ENCODE assay signal across 24 cellular contexts in the genomic region with DNA sequence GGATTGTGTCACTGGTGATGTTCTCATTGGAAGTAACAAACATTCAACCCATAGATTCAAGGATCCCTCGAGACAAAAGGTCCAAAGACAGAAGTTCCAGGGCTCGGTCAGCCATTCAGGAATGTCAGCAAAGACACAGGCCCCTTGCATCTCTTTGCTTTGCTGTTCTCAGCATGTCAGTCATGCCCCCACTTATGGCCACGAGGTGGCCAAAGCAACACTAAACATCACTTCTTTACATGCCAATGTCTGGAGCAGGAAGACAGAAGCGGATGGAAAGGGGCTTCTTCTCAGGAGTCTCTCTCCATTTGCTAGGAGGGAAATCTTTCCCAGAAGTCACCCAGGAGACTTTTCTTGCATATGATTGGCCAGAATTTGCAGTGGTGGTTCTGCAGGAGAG.
DNase-seq lines count a peak whose midpoint lies in the region; ATAC-seq and TF ChIP-seq lines count a peak whose summit lies in the region.
"Had no signal": no experiment of that assay in that cellular context is flagged by ENCODE, and none has a peak within 500 bp of the region (broad histone marks: within the 10 kb centered on the region; RNA-seq: fewer than 3 reads in every experiment).

No MANE protein-coding gene starts in this region.

- no peaks in the 10 kb centered on the region for H3K79me2 ChIP-seq in OCI-LY3 (ENCODE audit: low read length)

- peak; percentile 18 for TF ChIP-seq CTCF in C4-2B (conservative IDR thresholded peaks at IDR 0.05)
- peak; percentile 21; the same call in 1 of the 2 replicates for TF ChIP-seq CTCF in GM12875 (IDR thresholded peaks at IDR 0.05; ENCODE audit: borderline replicate concordance, insufficient read depth, low read depth, low read length)
- TF ChIP-seq CTCF in OCI-LY3 (IDR thresholded peaks at IDR 0.05; ENCODE audit: low read depth, low read length): peak; percentile 26
- peak; percentile 4 for TF ChIP-seq CTCF in epithelial cell of proximal tubule (conservative IDR thresholded peaks at IDR 0.05; ENCODE audit: low read depth, low read length)

- no peak overlapping the region for H3K4me2 ChIP-seq in OCI-LY3 (ENCODE audit: low read length)
- H3K4me2 ChIP-seq: BLaER1 treated with 17β-estradiol and CSF1 and Interleukin-3, amounts not matched to agents 10 nM and 100 nM had no signal

- H4K20me1 ChIP-seq in OCI-LY3 (ENCODE audit: insufficient read depth, low read length): no peaks in the 10 kb centered on the region
- H4K20me1 ChIP-seq: BLaER1 treated with 17β-estradiol and CSF1 and Interleukin-3, amounts not matched to agents 10 nM and 100 nM had no signal

- no peaks in the 10 kb centered on the region for H3K27me3 ChIP-seq in OCI-LY3 (ENCODE audit: low read depth, low read length)
- H3K27me3 ChIP-seq: BLaER1 treated with 17β-estradiol and CSF1 and Interleukin-3, amounts not matched to agents 10 nM and 100 nM; cardiac muscle cell; heart right ventricle; left lung; transverse colon had no signal

- no peaks in the 10 kb centered on the region for H3K9me3 ChIP-seq in OCI-LY3 (ENCODE audit: insufficient read depth, low read length)
- H3K9me3 ChIP-seq: BLaER1 treated with 17β-estradiol and CSF1 and Interleukin-3, amounts not matched to agents 10 nM and 100 nM; heart right ventricle; left lung; transverse colon had no signal

- no peak overlapping the region for H3K9ac ChIP-seq in OCI-LY3 (ENCODE audit: low read length)
- H3K9ac ChIP-seq: BLaER1 treated with 17β-estradiol and CSF1 and Interleukin-3, amounts not matched to agents 10 nM and 100 nM had no signal

- H3K4me1 ChIP-seq in OCI-LY3 (ENCODE audit: low read length): peaks cover 12% of the 10 kb centered on the region
- H3K4me1 ChIP-seq: BLaER1 treated with 17β-estradiol and CSF1 and Interleukin-3, amounts not matched to agents 10 nM and 100 nM had no signal

- H3K4me3 ChIP-seq in GM12875 (ENCODE audit: low read depth, low read length) (no peak overlapping the region), OCI-LY3 (ENCODE audit: low read length) (no peak overlapping the region), epithelial cell of proximal tubule (ENCODE audit: low read depth, low read length) (no peak overlapping the region)
- H3K4me3 ChIP-seq: BLaER1 treated with 17β-estradiol and CSF1 and Interleukin-3, amounts not matched to agents 10 nM and 100 nM; cardiac muscle cell; heart right ventricle; left lung; transverse colon had no signal

- no peak overlapping the region for H3K27ac ChIP-seq in C4-2B
- H3K27ac ChIP-seq in OCI-LY3 (ENCODE audit: low read length): no peak overlapping the region
- H3K27ac ChIP-seq: BLaER1 treated with 17β-estradiol and CSF1 and Interleukin-3, amounts not matched to agents 10 nM and 100 nM; cardiac muscle cell; heart right ventricle; left lung; transverse colon had no signal

- H2AFZ ChIP-seq in OCI-LY3 (ENCODE audit: low read depth, low read length): no peak overlapping the region

- DNase-seq in epithelial cell of proximal tubule (ENCODE audit: low read depth) (no peak), NCI-H526 treated with DMSO at 0.1 percent for 48 hours (lab: John Stamatoyannopoulos, UW) (no peak), NCI-H510A treated with DMSO at 0.1 percent for 48 hours (lab: John Stamatoyannopoulos, UW) (no peak)
- DNase-seq in activated CD4-positive, alpha-beta T cell treated with anti-CD3 and anti-CD28 coated beads for 1 hour: no peak
- DNase-seq: ACHN; activated CD4-positive, alpha-beta T cell treated with anti-CD3 and anti-CD28 coated beads for 48 hours; activated CD8-positive, alpha-beta memory T cell treated with anti-CD3 and anti-CD28 coated beads, Interleukin-2, amount 10 ng/mL, durations not matched to agents 7 days and 5 days; activated naive CD4-positive, alpha-beta T cell treated with anti-CD3 and anti-CD28 coated beads, Interleukin-2, amount 50 U/mL, for 16 hours; heart right ventricle; KBM-7; left lung; NCI-H1694; NCI-H748 treated with DMSO at 0.1 percent for 48 hours; nephron progenitor cell; stimulated activated CD8-positive, alpha-beta memory T cell treated with anti-CD3 and anti-CD28 coated beads, Interleukin-4, amount 100 ng/mL, for 48 hours; T-helper 1 cell; transverse colon had no signal

- H3K36me3 ChIP-seq in OCI-LY3 (replicated peaks; ENCODE audit: low read depth, low read length): no peaks in the 10 kb centered on the region
- H3K36me3 ChIP-seq: BLaER1 treated with 17β-estradiol and CSF1 and Interleukin-3, amounts not matched to agents 10 nM and 100 nM; cardiac muscle cell; heart right ventricle; left lung; transverse colon had no signal

- no peak for ATAC-seq in activated CD4-positive, CD25-positive, alpha-beta regulatory T cell treated with anti-CD3 and anti-CD28 coated beads, Interleukin-2, amount 50 U/mL, for 24 hours
- ATAC-seq: activated CD8-positive, alpha-beta memory T cell treated with anti-CD3 and anti-CD28 coated beads, Interleukin-2, amount 10 ng/mL, durations not matched to agents 7 days and 5 days; heart right ventricle; left lung; sciatic nerve had no signal
